In genomic region chr3:17207019-17207418, GRCh38 we compare ENCODE assay signal across 27 cellular contexts.
"Had no signal": no experiment of that assay in that cellular context is flagged by ENCODE, and none has a peak within 500 bp of the region (broad histone marks: within the 10 kb centered on the region; RNA-seq: fewer than 3 reads in every experiment).

No MANE protein-coding gene starts in this region.

- H3K4me1 ChIP-seq: tibial nerve had no signal

- DNase-seq: activated CD4-positive, alpha-beta memory T cell treated with anti-CD3 and anti-CD28 coated beads for 36 hours; activated CD4-positive, CD25-positive, alpha-beta regulatory T cell treated with anti-CD3 and anti-CD28 coated beads, Interleukin-2, amount 50 U/mL, for 72 hours; activated CD8-positive, alpha-beta memory T cell treated with anti-CD3 and anti-CD28 coated beads, Interleukin-2, amount 50 U/mL, for 48 hours; activated naive CD8-positive, alpha-beta T cell treated with anti-CD3 and anti-CD28 coated beads, Interleukin-2, amount 50 U/mL, for 24 hours; activated T-cell treated with anti-CD3 and anti-CD28 coated beads, Interleukin-2, amount 50 U/mL, for 4 hours; anterior cingulate cortex; cerebellar nuclear complex; cortex of kidney; effector memory CD8-positive, alpha-beta T cell; kidney glomerular epithelial cell; mesendoderm; small intestine; stimulated activated CD4-positive, alpha-beta T cell treated with anti-CD3 and anti-CD28 coated beads, Interleukin-4, amount 100 ng/mL, for 24 hours; T-helper 2 cell had no signal

- H3K27me3 ChIP-seq: cardiac muscle cell, tibial nerve had no signal

- H3K36me3 Mint-ChIP-seq: stimulated activated effector memory CD8-positive, alpha-beta T cell treated with anti-CD3 and anti-CD28 coated beads, Interleukin-12 subunit alpha, Interleukin-12 subunit beta, amount 100 ng/mL, for 72 hours had no signal

- H3K4me1 Mint-ChIP-seq: activated CD4-positive, alpha-beta T cell treated with anti-CD3 and anti-CD28 coated beads, Interleukin-2, amount 10 ng/mL, durations not matched to agents 24 days and 14 days; activated naive CD4-positive, alpha-beta T cell treated with anti-CD3 and anti-CD28 coated beads, Interleukin-2, amount 50 U/mL, for 24 hours; activated naive CD8-positive, alpha-beta T cell treated with anti-CD3 and anti-CD28 coated beads, Interleukin-2, amount 50 U/mL, for 24 hours; nephron; stimulated activated effector memory CD8-positive, alpha-beta T cell treated with anti-CD3 and anti-CD28 coated beads, Interleukin-12 subunit alpha, Interleukin-12 subunit beta, amount 100 ng/mL, for 72 hours had no signal

- H3K4me3 ChIP-seq: cardiac muscle cell, lung, tibial nerve had no signal

- H3K4me3 Mint-ChIP-seq: activated CD4-positive, alpha-beta memory T cell treated with anti-CD3 and anti-CD28 coated beads for 36 hours; activated CD4-positive, alpha-beta T cell treated with anti-CD3 and anti-CD28 coated beads, Interleukin-2, amount 10 ng/mL, durations not matched to agents 24 days and 14 days; activated naive CD4-positive, alpha-beta T cell treated with anti-CD3 and anti-CD28 coated beads, Interleukin-2, amount 50 U/mL, for 24 hours; activated naive CD8-positive, alpha-beta T cell treated with anti-CD3 and anti-CD28 coated beads, Interleukin-2, amount 50 U/mL, for 24 hours; activated T-cell treated with anti-CD3 and anti-CD28 coated beads, Interleukin-2, amount 50 U/mL, for 4 hours; brain; effector memory CD8-positive, alpha-beta T cell; nephron; stimulated activated effector memory CD8-positive, alpha-beta T cell treated with anti-CD3 and anti-CD28 coated beads, Interleukin-12 subunit alpha, Interleukin-12 subunit beta, amount 100 ng/mL, for 72 hours; stimulated activated naive CD8-positive, alpha-beta T cell treated with anti-CD3 and anti-CD28 coated beads, Interleukin-15, Interleukin-2, amounts not matched to agents 100 ng/mL and 50 ng/mL, for 24 hours had no signal

- H3K36me3 ChIP-seq: cardiac muscle cell had no signal

- H3K9me3 Mint-ChIP-seq: activated naive CD4-positive, alpha-beta T cell treated with anti-CD3 and anti-CD28 coated beads, Interleukin-2, amount 50 U/mL, for 24 hours had no signal

- H3K27me3 Mint-ChIP-seq: activated CD4-positive, alpha-beta memory T cell treated with anti-CD3 and anti-CD28 coated beads for 36 hours; activated CD4-positive, alpha-beta T cell treated with anti-CD3 and anti-CD28 coated beads, Interleukin-2, amount 10 ng/mL, durations not matched to agents 24 days and 14 days; activated naive CD4-positive, alpha-beta T cell treated with anti-CD3 and anti-CD28 coated beads, Interleukin-2, amount 50 U/mL, for 24 hours; activated naive CD8-positive, alpha-beta T cell treated with anti-CD3 and anti-CD28 coated beads, Interleukin-2, amount 50 U/mL, for 24 hours; brain; effector memory CD8-positive, alpha-beta T cell; progenitor cell of endocrine pancreas; stimulated activated naive CD8-positive, alpha-beta T cell treated with anti-CD3 and anti-CD28 coated beads, Interleukin-15, Interleukin-2, amounts not matched to agents 100 ng/mL and 50 ng/mL, for 24 hours had no signal

- H3K27ac Mint-ChIP-seq: activated CD4-positive, alpha-beta memory T cell treated with anti-CD3 and anti-CD28 coated beads for 36 hours; activated CD4-positive, alpha-beta T cell treated with anti-CD3 and anti-CD28 coated beads, Interleukin-2, amount 10 ng/mL, durations not matched to agents 24 days and 14 days; activated naive CD4-positive, alpha-beta T cell treated with anti-CD3 and anti-CD28 coated beads, Interleukin-2, amount 50 U/mL, for 24 hours; activated naive CD8-positive, alpha-beta T cell treated with anti-CD3 and anti-CD28 coated beads, Interleukin-2, amount 50 U/mL, for 24 hours; activated T-helper 2 cell treated with anti-CD3 and anti-CD28 coated beads, Interferon-gamma antibody, Interleukin-2, Interleukin-4, amounts not matched to agents 10 μg/mL and 5 μg/mL and 100 μg/mL, durations not matched to agents 14 hours and 24 hours and 36 hours; nephron; progenitor cell of endocrine pancreas; stimulated activated effector memory CD8-positive, alpha-beta T cell treated with anti-CD3 and anti-CD28 coated beads, Interleukin-12 subunit alpha, Interleukin-12 subunit beta, amount 100 ng/mL, for 72 hours; stimulated activated naive CD8-positive, alpha-beta T cell treated with anti-CD3 and anti-CD28 coated beads, Interleukin-15, Interleukin-2, amounts not matched to agents 100 ng/mL and 50 ng/mL, for 24 hours had no signal

- ATAC-seq: activated naive CD8-positive, alpha-beta T cell treated with anti-CD3 and anti-CD28 coated beads, Interleukin-2, amount 50 U/mL, for 24 hours; activated T-cell treated with anti-CD3 and anti-CD28 coated beads, Interleukin-2, amount 50 U/mL, for 4 hours; effector memory CD8-positive, alpha-beta T cell; left lobe of liver; sciatic nerve; stimulated activated effector memory CD8-positive, alpha-beta T cell treated with anti-CD3 and anti-CD28 coated beads, Interleukin-12 subunit alpha, Interleukin-12 subunit beta, amount 100 ng/mL, for 72 hours had no signal

- H3K27ac ChIP-seq: cardiac muscle cell, tibial nerve had no signal
